ENCODE assay signal across 16 cellular contexts in genomic region chr6:141986457-141986856, GRCh38.
A peak's percentile ranks its signal among the peaks of the same experiment; 100 is the strongest.
DNase-seq lines count a peak whose midpoint lies in the region; ATAC-seq, FAIRE-seq and TF ChIP-seq lines count a peak whose summit lies in the region.
"Had no signal": no experiment of that assay in that cellular context is flagged by ENCODE, and none has a peak within 500 bp of the region (broad histone marks: within the 10 kb centered on the region; RNA-seq: fewer than 3 reads in every experiment).

No MANE protein-coding gene starts in this region.

- H3K4me3 Mint-ChIP-seq in glutamatergic neuron (ENCODE audit: unreplicated experiment) = no peak overlapping the region
- H3K4me3 Mint-ChIP-seq: CD4-positive, CD25-positive, alpha-beta regulatory T cell had no signal

- no peak overlapping the region for H2BK120ac ChIP-seq in IMR-90 (ENCODE audit: low read depth, low read length)
- H2BK120ac ChIP-seq in H1 (replicated peaks; ENCODE audit: low read depth, low read length) = no peak overlapping the region
- H2BK120ac ChIP-seq in mesendoderm (ENCODE audit: low read depth, low read length) = no peak overlapping the region

- H4K91ac ChIP-seq in IMR-90 (ENCODE audit: insufficient read depth, low read depth, low read length) (no peak overlapping the region), H1 (replicated peaks; ENCODE audit: insufficient read length, low read length) (peak overlapping the region; percentile 70)

- H3K4me1 ChIP-seq in IMR-90 (ENCODE audit: control insufficient read depth, insufficient read depth, low read length) (peaks cover 2% of the 10 kb centered on the region; the same call in 1 of the 2 replicates), H1 (replicated peaks in 1 of 4; ENCODE audit: control insufficient read depth in 3 of 4, insufficient read depth in 4 of 4, low read length in 3 of 4) (peaks cover 0 to 10% (median 3%) of the 10 kb centered on the region in 4 experiments; a peak in 3 of 7 replicates), mesendoderm (ENCODE audit: control insufficient read depth, low read depth, low read length) (no peaks in the 10 kb centered on the region)
- H3K4me1 ChIP-seq: HAP-1 had no signal

- H3K56ac ChIP-seq in IMR-90 (ENCODE audit: extremely low read depth, insufficient read depth, low read length) (no peak overlapping the region), H1 (replicated peaks; ENCODE audit: insufficient read length, low read depth, low read length) (no peak overlapping the region), mesendoderm (ENCODE audit: low read length) (no peak overlapping the region)

- H3K4me1 Mint-ChIP-seq in glutamatergic neuron (ENCODE audit: low read depth, unreplicated experiment) = peaks cover 8% of the 10 kb centered on the region

- no peak overlapping the region for H3K18ac ChIP-seq in IMR-90 (ENCODE audit: low read depth, low read length)
- no peak overlapping the region for H3K18ac ChIP-seq in H1 (ENCODE audit: extremely low read depth, low read length)
- H3K18ac ChIP-seq in mesendoderm (ENCODE audit: low read length) = no peak overlapping the region

- no peak overlapping the region for H3K4me2 ChIP-seq in IMR-90 (ENCODE audit: low read depth, low read length)
- no peak overlapping the region for H3K4me2 ChIP-seq in H1 (ENCODE audit: insufficient read depth in 1 of 2, low read depth in 2 of 2, low read length in 2 of 2)
- no peak overlapping the region for H3K4me2 ChIP-seq in mesendoderm (ENCODE audit: low read length)
- H3K4me2 ChIP-seq: BLaER1 treated with 17β-estradiol and CSF1 and Interleukin-3, amounts not matched to agents 10 nM and 100 nM had no signal

- H3K79me2 ChIP-seq in H1 (ENCODE audit: control insufficient read depth in 1 of 2, insufficient read depth in 2 of 2, low read length in 2 of 2) (no peaks in the 10 kb centered on the region), mesendoderm (ENCODE audit: control insufficient read depth, insufficient read depth, low read length) (no peaks in the 10 kb centered on the region)

- H3K27me3 ChIP-seq in IMR-90 (ENCODE audit: control insufficient read depth, insufficient read depth, low read length) = no peaks in the 10 kb centered on the region
- H3K27me3 ChIP-seq in H1 (replicated peaks in 1 of 4; ENCODE audit: control insufficient read depth in 3 of 4, extremely low read depth in 1 of 4, insufficient read depth in 3 of 4, low read length in 3 of 4) = no peaks in the 10 kb centered on the region
- no peaks in the 10 kb centered on the region for H3K27me3 ChIP-seq in mesendoderm (ENCODE audit: insufficient read depth, low read length, poor library complexity)
- H3K27me3 ChIP-seq: BLaER1 treated with 17β-estradiol and CSF1 and Interleukin-3, amounts not matched to agents 10 nM and 100 nM had no signal

- no peak for TF ChIP-seq CTCF in AG10803 (conservative IDR thresholded peaks at IDR 0.05; ENCODE audit: low read length)
- TF ChIP-seq CTCF in IMR-90 (conservative IDR thresholded peaks at IDR 0.05; ENCODE audit: low read depth, low read length) = no peak
- TF ChIP-seq CTCF in H1 (IDR thresholded peaks at IDR 0.05; ENCODE audit: control extremely low read depth in 1 of 3, insufficient read depth in 1 of 3, low read depth in 1 of 3, low read length in 3 of 3) = no peak
- no peak for TF ChIP-seq CTCF in glutamatergic neuron (IDR thresholded peaks at IDR 0.05; ENCODE audit: partially characterized antibody, unreplicated experiment)
- no peak for TF ChIP-seq CTCF in GM10266 (IDR thresholded peaks at IDR 0.05; ENCODE audit: control insufficient read depth, insufficient read depth, low read depth, missing control alignments)

- CTCF ChIA-PET in IMR-90 (lab: Yijun Ruan, JAX) = no interaction called here
- CTCF ChIA-PET in H1 (lab: Charles Lee; ENCODE audit: partially characterized antibody) = interaction anchor here (0.9 to 2.8 kb wide), 5 partner anchors 15 to 141 kb away, joined by 3 to 20 read pairs (median 3); no protein-coding TSS in a partner anchor

- H3K4ac ChIP-seq in IMR-90 (ENCODE audit: low read depth, low read length) = no peak overlapping the region
- no peak overlapping the region for H3K4ac ChIP-seq in H1 (replicated peaks; ENCODE audit: insufficient read length, low read depth, low read length)
- no peak overlapping the region for H3K4ac ChIP-seq in mesendoderm (ENCODE audit: low read depth, low read length)

- no peak overlapping the region for H3K27ac ChIP-seq in IMR-90 (ENCODE audit: insufficient read depth, low read length)
- no peak overlapping the region for H3K27ac ChIP-seq in H1 (ENCODE audit: low read depth, low read length)
- no peak overlapping the region for H3K27ac ChIP-seq in mesendoderm (ENCODE audit: low read depth, low read length)
- H3K27ac ChIP-seq: BLaER1 treated with 17β-estradiol and CSF1 and Interleukin-3, amounts not matched to agents 10 nM and 100 nM; GM23248 had no signal

- ATAC-seq in IMR-90 (ENCODE audit: low read depth) = no peak
- ATAC-seq: GM12878 had no signal

- no peak for TF ChIP-seq EP300 in H1 (IDR thresholded peaks at IDR 0.05; ENCODE audit: borderline replicate concordance in 1 of 2, low read depth in 2 of 2, low read length in 2 of 2)

- no peak overlapping the region for H4K8ac ChIP-seq in IMR-90 (ENCODE audit: low read depth in 2 of 2, low read length in 2 of 2)
- no peak overlapping the region for H4K8ac ChIP-seq in H1 (ENCODE audit: extremely low read depth, insufficient read depth, low read length)
- H4K8ac ChIP-seq in mesendoderm (ENCODE audit: low read depth, low read length) = no peak overlapping the region

- H3K23ac ChIP-seq in IMR-90 (ENCODE audit: low read depth, low read length) (no peak overlapping the region), H1 (ENCODE audit: insufficient read length) (no peak overlapping the region), mesendoderm (ENCODE audit: low read length) (no peak overlapping the region)

- in situ Hi-C loops in IMR-90 (cut with MboI; ENCODE audit: low sequenced_read_pairs) = loop anchor here (5.0 to 10.0 kb wide), 2 partner anchors 56 to 118 kb away; no protein-coding TSS in a partner anchor

- TF ChIP-seq RAD21 in IMR-90 (IDR thresholded peaks at IDR 0.05; ENCODE audit: low read length) (no peak), H1 (IDR thresholded peaks at IDR 0.05 in 1 of 2, conservative IDR thresholded peaks at IDR 0.05 in 1 of 2; ENCODE audit: low read depth in 2 of 2, low read length in 2 of 2) (no peak)

- no TSS peak for BruUV-seq in IMR-90 (replicated peaks; lab: Mats Ljungman, UMichigan)

- TF ChIP-seq POLR2A in IMR-90 (IDR thresholded peaks at IDR 0.05; ENCODE audit: low read depth, low read length) (no peak), H1 (IDR thresholded peaks at IDR 0.05; ENCODE audit: control extremely low read depth in 1 of 2, low read depth in 2 of 2, low read length in 2 of 2) (no peak)

- H3K79me1 ChIP-seq in IMR-90 (ENCODE audit: low read depth in 1 of 2, low read length in 2 of 2) = peaks cover 0 to 3% of the 10 kb centered on the region in 2 experiments; a peak in 1 of 4 replicates
- H3K79me1 ChIP-seq in H1 (ENCODE audit: low read depth, low read length) = no peaks in the 10 kb centered on the region
- no peaks in the 10 kb centered on the region for H3K79me1 ChIP-seq in mesendoderm (ENCODE audit: low read length)

- H3K27me3 Mint-ChIP-seq in glutamatergic neuron (ENCODE audit: unreplicated experiment) = no peaks in the 10 kb centered on the region
- H3K27me3 Mint-ChIP-seq: CD4-positive, CD25-positive, alpha-beta regulatory T cell had no signal

- no CpG with 5 or more reads among the region's 4 CpGs for WGBS in IMR-90 (ENCODE audit: extremely low coverage in 2 of 2, insufficient read length in 1 of 2), 2 experiments
- 90% methylated on average over 4 of the region's 4 CpGs; no CpG with 5 or more reads in 1 of the 2 experiments for WGBS in H1 (ENCODE audit: extremely low coverage in 1 of 2, insufficient coverage in 1 of 2, insufficient read length in 1 of 2, insufficient replicate concordance in 2 of 2, low coverage in 1 of 2, low lambda C conversion rate in 2 of 2, missing lambda C conversion rate in 1 of 2), 2 experiments
- no CpG with 5 or more reads among the region's 4 CpGs for WGBS in mesendoderm (ENCODE audit: extremely low coverage, insufficient coverage, low lambda C conversion rate)

- no peaks in the 10 kb centered on the region for H3K36me3 Mint-ChIP-seq in glutamatergic neuron (ENCODE audit: unreplicated experiment)
- H3K36me3 Mint-ChIP-seq: CD4-positive, CD25-positive, alpha-beta regulatory T cell had no signal

- H2BK5ac ChIP-seq in IMR-90 (ENCODE audit: low read depth, low read length, poor library complexity, severe bottlenecking) (no peak overlapping the region), H1 (ENCODE audit: low read depth, low read length) (no peak overlapping the region), mesendoderm (ENCODE audit: low read length) (no peak overlapping the region)

- H3K14ac ChIP-seq in IMR-90 (replicated peaks; ENCODE audit: low read depth, low read length) (no peak overlapping the region), H1 (ENCODE audit: insufficient read length) (no peak overlapping the region)

- no peaks in the 10 kb centered on the region for H4K20me1 ChIP-seq in IMR-90 (ENCODE audit: insufficient read depth, low read length)
- no peaks in the 10 kb centered on the region for H4K20me1 ChIP-seq in H1 (replicated peaks in 1 of 2; ENCODE audit: control insufficient read depth in 1 of 2, insufficient read depth in 2 of 2, low read length in 2 of 2)
- H4K20me1 ChIP-seq: BLaER1 treated with 17β-estradiol and CSF1 and Interleukin-3, amounts not matched to agents 10 nM and 100 nM had no signal

- POLR2A ChIA-PET in IMR-90 (lab: Charles Lee; ENCODE audit: unreplicated experiment) (no interaction called here), H1 (lab: Charles Lee; ENCODE audit: partially characterized antibody) (interaction anchor here (0.6 to 1.0 kb wide), 2 partner anchors 102 to 1425 kb away, joined by 3 read pairs; no protein-coding TSS in a partner anchor)

- no peaks in the 10 kb centered on the region for H3K9me3 Mint-ChIP-seq in glutamatergic neuron (ENCODE audit: unreplicated experiment)

- H2BK12ac ChIP-seq in H1 (ENCODE audit: low read depth, low read length) = 0 out of 2 replicates have a peak overlapping the region, but pooled peaks have one; percentile 65

- H3K4me3 ChIP-seq in AG10803 (ENCODE audit: low read length) (no peak overlapping the region), IMR-90 (ENCODE audit: insufficient read depth, low read depth, low read length) (no peak overlapping the region), H1 (ENCODE audit: extremely low read depth in 1 of 4, insufficient read depth in 2 of 4, low read depth in 3 of 4, low read length in 4 of 4) (no peak overlapping the region), mesendoderm (ENCODE audit: low read length) (no peak overlapping the region)
- H3K4me3 ChIP-seq: BLaER1 treated with 17β-estradiol and CSF1 and Interleukin-3, amounts not matched to agents 10 nM and 100 nM; GM12878; GM23248; HAP-1 had no signal

- H2BK15ac ChIP-seq in IMR-90 (ENCODE audit: low read depth, low read length) (no peak overlapping the region), H1 (ENCODE audit: low read length) (no peak overlapping the region), mesendoderm (replicated peaks; ENCODE audit: low read depth) (no peak overlapping the region)

- H3K9ac ChIP-seq in IMR-90 (ENCODE audit: low read depth, low read length) (no peak overlapping the region), H1 (replicated peaks in 1 of 4; ENCODE audit: extremely low read depth in 1 of 4, low read depth in 3 of 4, low read length in 3 of 4) (no peak overlapping the region), mesendoderm (ENCODE audit: low read length) (no peak overlapping the region)
- H3K9ac ChIP-seq: BLaER1 treated with 17β-estradiol and CSF1 and Interleukin-3, amounts not matched to agents 10 nM and 100 nM; GM23248 had no signal

- H4K5ac ChIP-seq in IMR-90 (ENCODE audit: low read depth, low read length) = no peak overlapping the region
- no peak overlapping the region for H4K5ac ChIP-seq in H1 (ENCODE audit: insufficient read length, low read depth, low read length)
- H4K5ac ChIP-seq in mesendoderm (ENCODE audit: low read length) = no peak overlapping the region

- H3K9me3 ChIP-seq in IMR-90 (ENCODE audit: control insufficient read depth, insufficient read depth, low read length) = no peaks in the 10 kb centered on the region
- no peaks in the 10 kb centered on the region; a peak in 1 of 4 replicates for H3K9me3 ChIP-seq in H1 (ENCODE audit: insufficient read depth in 2 of 2, low read depth in 1 of 2, low read length in 1 of 2)
- H3K9me3 ChIP-seq: BLaER1 treated with 17β-estradiol and CSF1 and Interleukin-3, amounts not matched to agents 10 nM and 100 nM; HAP-1 had no signal

- H3K27ac Mint-ChIP-seq in glutamatergic neuron (ENCODE audit: unreplicated experiment) = no peak overlapping the region
- H3K27ac Mint-ChIP-seq: CD4-positive, CD25-positive, alpha-beta regulatory T cell had no signal

- H3K23me2 ChIP-seq in H1 (ENCODE audit: low read depth, low read length) = no peaks in the 10 kb centered on the region

- no peak overlapping the region for H2AK5ac ChIP-seq in IMR-90 (ENCODE audit: low read depth, low read length)
- H2AK5ac ChIP-seq in H1 (ENCODE audit: low read depth, low read length) = no peak overlapping the region; the same call in 1 of the 2 replicates
- H2AK5ac ChIP-seq in mesendoderm (ENCODE audit: low read length) = no peak overlapping the region

- H2BK20ac ChIP-seq in IMR-90 (ENCODE audit: low read depth, low read length) (no peak overlapping the region), H1 (ENCODE audit: low read length) (no peak overlapping the region)

- peak overlapping the region; percentile 68 for H2AK9ac ChIP-seq in IMR-90 (replicated peaks; ENCODE audit: low read depth, low read length, poor library complexity)

- peaks cover 2% of the 10 kb centered on the region; the same call in 1 of the 2 replicates for H3K9me1 ChIP-seq in IMR-90 (ENCODE audit: insufficient read depth, low read length)

- intact Hi-C loops in IMR-90 (cut with micrococcal nuclease) = loop anchor here (5.0 kb wide), 1 partner anchor 221 kb away; no protein-coding TSS in a partner anchor

- dilution Hi-C loops in IMR-90 (cut with HindIII; ENCODE audit: low sequenced_read_pairs, unreplicated experiment) = no loop called here

- H3K36me3 ChIP-seq in IMR-90 (ENCODE audit: control insufficient read depth, insufficient read depth, low read length) (no peaks in the 10 kb centered on the region), H1 (ENCODE audit: control insufficient read depth in 2 of 4, insufficient read depth in 4 of 4, low read length in 3 of 4) (no peaks in the 10 kb centered on the region), mesendoderm (ENCODE audit: control insufficient read depth, insufficient read depth, low read length) (no peaks in the 10 kb centered on the region)
- H3K36me3 ChIP-seq: BLaER1 treated with 17β-estradiol and CSF1 and Interleukin-3, amounts not matched to agents 10 nM and 100 nM; HAP-1 had no signal

- DNase-seq in AG10803 (ENCODE audit: low read depth) (peak; percentile 8), IMR-90 (no peak), H1 (ENCODE audit: low read depth in 1 of 2, low spot score in 2 of 2) (no peak), mesendoderm (peak; percentile 91), glutamatergic neuron (no peak), GM10266 (ENCODE audit: extremely low spot score) (no peak)
- DNase-seq in activated CD4-positive, CD25-positive, alpha-beta regulatory T cell (lab: John Stamatoyannopoulos, UW) = no peak
- DNase-seq: 8988T; CD4-positive, CD25-positive, alpha-beta regulatory T cell; DMS53; GM23248; KG1 had no signal

- no peak for FAIRE-seq in H1 (lab: Jason Lieb, UNC)
- FAIRE-seq: GM12878, HTR-8/SVneo had no signal

- peak overlapping the region; percentile 64 for H2AFZ ChIP-seq in IMR-90 (replicated peaks; ENCODE audit: low read length, poor library complexity)
- no peak overlapping the region for H2AFZ ChIP-seq in H1 (ENCODE audit: low read length)
- H2AFZ ChIP-seq: GM23248 had no signal

Comparison
In these comparisons a context has a peak if more than half of its experiments do, and no peak if none do; other contexts are left out.
1. DNase-seq: peak in AG10803 (single experiment) and mesendoderm (single experiment); none in IMR-90 (single experiment), H1 (0 of 2), activated CD4-positive, CD25-positive, alpha-beta regulatory T cell (0 of 4), glutamatergic neuron (single experiment) and GM10266 (single experiment).